Comparison of ENCODE assay signal across 1 cellular context in genomic region chr17:18093616-18094408, GRCh38.
TF ChIP-seq lines count a peak whose summit lies in the region.

No MANE protein-coding gene starts in this region.

TF ChIP-seq in GM23338, 12 proteins besides CTCF, POLR2A, EP300 and RAD21 (continued from another document):
- no peak for TF ChIP-seq REST (IDR thresholded peaks at IDR 0.05; ENCODE audit: unreplicated experiment)
- TF ChIP-seq ZNF462 (CRISPR knock-in tag; IDR thresholded peaks at IDR 0.05): no peak
- TF ChIP-seq EZH2phosphoT487 (IDR thresholded peaks at IDR 0.05; ENCODE audit: unreplicated experiment): no peak
- TF ChIP-seq STAT1 (IDR thresholded peaks at IDR 0.05; ENCODE audit: unreplicated experiment): no peak
- TF ChIP-seq ZNF114 (CRISPR knock-in tag; IDR thresholded peaks at IDR 0.05): no peak
- TF ChIP-seq ETS1 (IDR thresholded peaks at IDR 0.05): no peak
- no peak for TF ChIP-seq EZH2 (IDR thresholded peaks at IDR 0.05; ENCODE audit: low read depth, unreplicated experiment)
